In the genomic region with DNA sequence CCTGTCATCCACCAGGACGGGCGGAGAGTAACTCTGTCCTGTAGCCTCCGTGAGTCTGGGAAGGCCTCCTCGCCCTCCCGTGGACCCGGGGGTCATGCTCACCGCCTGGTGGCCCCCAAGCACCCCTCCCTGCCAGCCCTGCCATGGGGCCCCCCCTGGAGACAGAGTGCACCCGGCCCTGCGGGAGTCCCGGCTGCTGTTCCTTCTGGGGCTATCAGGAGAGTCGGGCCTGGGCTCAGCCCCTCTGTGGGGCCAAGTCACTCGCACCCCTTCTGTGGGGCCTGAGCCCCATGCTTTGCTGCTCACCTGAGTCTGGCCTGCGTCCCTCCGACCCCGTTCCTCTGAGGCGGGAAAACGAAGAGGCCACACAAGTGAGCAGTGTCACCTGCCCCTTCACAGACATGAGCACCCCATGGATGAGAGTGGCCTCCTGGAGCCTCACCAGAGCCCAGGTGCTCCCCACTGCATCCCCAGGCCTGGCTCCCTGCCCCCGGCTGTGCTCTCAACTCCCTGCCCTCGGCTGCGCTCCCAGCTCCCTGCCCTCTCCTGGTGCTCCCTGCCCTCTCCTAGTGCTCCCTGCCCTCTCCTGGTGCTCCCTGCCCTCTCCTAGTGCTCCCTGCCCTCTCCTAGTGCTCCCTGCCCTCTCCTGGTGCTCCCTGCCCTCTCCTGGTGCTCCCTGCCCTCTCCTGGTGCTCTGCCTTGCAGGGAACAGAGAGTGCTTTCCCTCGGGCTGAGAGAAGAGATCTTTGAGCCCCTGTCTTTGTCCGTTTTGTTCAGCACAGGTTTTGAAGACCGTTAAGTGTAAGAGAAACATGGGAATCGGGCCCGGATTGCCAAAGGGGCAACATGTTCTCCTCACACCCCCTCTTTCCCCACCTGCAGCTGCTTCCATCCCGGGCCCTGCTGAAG, we compare ENCODE assay signal across 23 cellular contexts. TPM values are rescaled to one million over a fixed set of nuclear protein-coding genes. Genes with fewer than 3 reads are reported as not detected.
DNase-seq lines count a peak whose midpoint lies in the region; ATAC-seq, FAIRE-seq and TF ChIP-seq lines count a peak whose summit lies in the region.
"Had no signal": no experiment of that assay in that cellular context is flagged by ENCODE, and none has a peak within 500 bp of the region (broad histone marks: within the 10 kb centered on the region; RNA-seq: fewer than 3 reads in every experiment).

No MANE protein-coding gene starts in this region.

- 43% methylated on average over 18 of the region's 26 CpGs for WGBS in HepG2 (ENCODE audit: low lambda C conversion rate)
- WGBS in right lobe of liver (ENCODE audit: insufficient coverage, low coverage, low lambda C conversion rate, missing lambda C conversion rate), result 56% methylated on average over 8 of the region's 26 CpGs
- WGBS in K562 (ENCODE audit: insufficient coverage, low coverage, missing lambda C conversion rate), result 4% methylated on average over 24 of the region's 26 CpGs

- CTCF ChIA-PET in HepG2 (lab: Yijun Ruan, JAX; ENCODE audit: low intra/inter-chr PET ratio, low total read pairs), result no interaction called here
- CTCF ChIA-PET in K562 (lab: Yijun Ruan, JAX; ENCODE audit: low intra/inter-chr PET ratio), result no interaction called here

- TF ChIP-seq EP300 in HepG2 (IDR thresholded peaks at IDR 0.05; ENCODE audit: low read depth in 2 of 2, low read length in 2 of 2) (no peak), HepG2 (CRISPR knock-in tag; IDR thresholded peaks at IDR 0.05; ENCODE audit: borderline replicate concordance) (no peak), K562 (IDR thresholded peaks at IDR 0.05; ENCODE audit: low read length) (no peak)

- H3K79me2 ChIP-seq in HepG2 (ENCODE audit: insufficient read depth, low read length) (no peaks in the 10 kb centered on the region), K562 (ENCODE audit: control insufficient read depth, insufficient read depth, low read length) (no peaks in the 10 kb centered on the region)

- no peak for FAIRE-seq in HepG2 (lab: Jason Lieb, UNC)
- FAIRE-seq in K562 (lab: Jason Lieb, UNC), result no peak
- no peak for FAIRE-seq in kidney (lab: Jason Lieb, UNC)
- FAIRE-seq: A549, GM12878, GM19239, H54 had no signal

- H3K4me3 Mint-ChIP-seq in progenitor cell of endocrine pancreas (ENCODE audit: low read depth), result no peak overlapping the region
- no peak overlapping the region for H3K4me3 Mint-ChIP-seq in natural killer cell treated with Interleukin-12 subunit alpha and Interleukin-12 subunit beta and Interleukin-15 and Interleukin-18, amount 100 ng/mL, for 72 hours
- H3K4me3 Mint-ChIP-seq: CD4-positive, alpha-beta memory T cell; GM23338 had no signal

- no peaks in the 10 kb centered on the region; a peak in 1 of 5 replicates for H3K36me3 ChIP-seq in HepG2 (replicated peaks in 1 of 2; ENCODE audit: control insufficient read depth in 1 of 2, insufficient read depth in 2 of 2, low read length in 2 of 2)
- H3K36me3 ChIP-seq in right lobe of liver, result no peaks in the 10 kb centered on the region
- no peaks in the 10 kb centered on the region for H3K36me3 ChIP-seq in K562 (ENCODE audit: control insufficient read depth, insufficient read depth, low read length)
- no peaks in the 10 kb centered on the region for H3K36me3 ChIP-seq in kidney (ENCODE audit: control insufficient read depth in 1 of 2, insufficient read depth in 2 of 2, low read length in 2 of 2)
- no peaks in the 10 kb centered on the region for H3K36me3 ChIP-seq in MG63
- H3K36me3 ChIP-seq: BE2C, HAP-1 had no signal

- POLR2A ChIA-PET in HepG2 (lab: Yijun Ruan, JAX) (no interaction called here), K562 (lab: Yijun Ruan, JAX) (interaction anchor here (0.7 kb wide), 1 partner anchor 116 kb away, joined by 4 read pairs; no protein-coding TSS in a partner anchor)

- ATAC-seq in HepG2 (no peak), right lobe of liver (no peak), K562 (no peak)
- ATAC-seq in natural killer cell treated with Interleukin-12 subunit alpha and Interleukin-12 subunit beta and Interleukin-15 and Interleukin-18, amount 100 ng/mL, for 72 hours, result no peak
- ATAC-seq: A549, GM12878, GM23338 had no signal

- H3K9ac ChIP-seq in HepG2 (ENCODE audit: insufficient read depth, low read depth, low read length), result no peak overlapping the region
- H3K9ac ChIP-seq in K562 (ENCODE audit: insufficient read depth in 1 of 2, low read depth in 2 of 2, low read length in 2 of 2), result no peak overlapping the region
- no peak overlapping the region for H3K9ac ChIP-seq in kidney (ENCODE audit: low read length in 2 of 2)

- DNase-seq in HepG2 (ENCODE audit: low spot score) (no peak), right lobe of liver (no peak), K562 (ENCODE audit: extremely low read depth in 1 of 4, low spot score in 3 of 4) (no peak), kidney (peak; percentile 63), progenitor cell of endocrine pancreas (ENCODE audit: low spot score, unreplicated experiment) (no peak), MG63 (no peak), DMS 273 (lab: John Stamatoyannopoulos, UW; ENCODE audit: unreplicated experiment) (no peak)
- DNase-seq in natural killer cell treated with Interleukin-12 subunit alpha and Interleukin-12 subunit beta and Interleukin-15 and Interleukin-18, amount 100 ng/mL, for 72 hours (ENCODE audit: low spot score), result no peak
- DNase-seq: 8988T; ACHN; AML-193; BE2C; Calu3; CD4-positive, alpha-beta memory T cell; DMS153; EL; GDM1 had no signal

- TF ChIP-seq RAD21 in HepG2 (CRISPR knock-in tag; IDR thresholded peaks at IDR 0.05) (no peak), K562 (CRISPR knock-in tag; conservative IDR thresholded peaks at IDR 0.05 in 1 of 2, IDR thresholded peaks at IDR 0.05 in 1 of 2) (no peak)

- H3K27ac ChIP-seq in HepG2 (ENCODE audit: extremely low read length, insufficient read depth, low read length) (no peak overlapping the region), right lobe of liver (peak overlapping the region in 1 of 3 donors; percentile 84), K562 (ENCODE audit: extremely low read depth, low read depth, low read length) (no peak overlapping the region), kidney (ENCODE audit: low read depth in 2 of 2, low read length in 2 of 2) (no peak overlapping the region)
- H3K27ac ChIP-seq: A549 had no signal

- peaks cover 20 to 83% of the 10 kb centered on the region in 2 experiments for H3K27me3 ChIP-seq in HepG2 (ENCODE audit: control insufficient read depth in 1 of 2, insufficient read depth in 2 of 2, low read length in 2 of 2)
- H3K27me3 ChIP-seq in right lobe of liver, result no peaks in the 10 kb centered on the region
- peaks cover 8 to 65% of the 10 kb centered on the region in 2 experiments; a peak in 4 of 5 replicates for H3K27me3 ChIP-seq in K562 (ENCODE audit: control insufficient read depth in 2 of 2, insufficient read depth in 2 of 2, low read length in 2 of 2)
- peaks cover 2% of the 10 kb centered on the region for H3K27me3 ChIP-seq in MG63

- peak overlapping the region; percentile 62 for H3K27ac Mint-ChIP-seq in progenitor cell of endocrine pancreas
- no peak overlapping the region for H3K27ac Mint-ChIP-seq in natural killer cell treated with Interleukin-12 subunit alpha and Interleukin-12 subunit beta and Interleukin-15 and Interleukin-18, amount 100 ng/mL, for 72 hours
- H3K27ac Mint-ChIP-seq: CD4-positive, alpha-beta memory T cell; GM23338 had no signal

- no peaks in the 10 kb centered on the region for H3K9me3 Mint-ChIP-seq in progenitor cell of endocrine pancreas (ENCODE audit: low read depth)
- no peaks in the 10 kb centered on the region for H3K9me3 Mint-ChIP-seq in natural killer cell treated with Interleukin-12 subunit alpha and Interleukin-12 subunit beta and Interleukin-15 and Interleukin-18, amount 100 ng/mL, for 72 hours
- H3K9me3 Mint-ChIP-seq: GM23338 had no signal

- peaks cover 10% of the 10 kb centered on the region for H3K27me3 Mint-ChIP-seq in progenitor cell of endocrine pancreas
- peaks cover 0 to 7% of the 10 kb centered on the region in 2 donors for H3K27me3 Mint-ChIP-seq in natural killer cell treated with Interleukin-12 subunit alpha and Interleukin-12 subunit beta and Interleukin-15 and Interleukin-18, amount 100 ng/mL, for 72 hours

- H3K4me2 ChIP-seq in HepG2 (ENCODE audit: low read depth, low read length) (no peak overlapping the region), K562 (ENCODE audit: insufficient read depth, low read length) (no peak overlapping the region)
- H3K4me2 ChIP-seq: A549, GM23338 had no signal

- no peaks in the 10 kb centered on the region for H3K36me3 Mint-ChIP-seq in progenitor cell of endocrine pancreas (ENCODE audit: insufficient read depth)
- H3K36me3 Mint-ChIP-seq in natural killer cell treated with Interleukin-12 subunit alpha and Interleukin-12 subunit beta and Interleukin-15 and Interleukin-18, amount 100 ng/mL, for 72 hours, result no peaks in the 10 kb centered on the region
- H3K36me3 Mint-ChIP-seq: CD4-positive, alpha-beta memory T cell had no signal

- H2AFZ ChIP-seq in HepG2 (ENCODE audit: low read length), result no peak overlapping the region
- H2AFZ ChIP-seq in K562 (ENCODE audit: low read depth, low read length), result no peak overlapping the region
- H2AFZ ChIP-seq: GM23338 had no signal

- in situ Hi-C loops in HepG2 (cut with HindIII; ENCODE audit: extremely low pct_ligation_motif_present, low pct_unique_long_range_greater_than_20kb) (no loop called here), K562 (cut with MboI) (no loop called here)

- intact Hi-C loops in HepG2 (cut with micrococcal nuclease; ENCODE audit: unreplicated experiment), result loop anchor here (2.0 kb wide), 1 partner anchor 29 kb away; no protein-coding TSS in a partner anchor
- intact Hi-C loops in right lobe of liver (cut with DNase I), result no loop called here
- intact Hi-C loops in K562 (cut with micrococcal nuclease), result no loop called here
- intact Hi-C loops in kidney (cut with DNase I), result no loop called here

- peaks cover 54% of the 10 kb centered on the region for H3K4me1 ChIP-seq in HepG2 (ENCODE audit: insufficient read depth, low read length)
- peaks cover 0 to 26% (median 9%) of the 10 kb centered on the region in 4 donors for H3K4me1 ChIP-seq in right lobe of liver
- peaks cover 0 to 19% of the 10 kb centered on the region in 2 experiments; a peak in 2 of 5 replicates for H3K4me1 ChIP-seq in K562 (replicated peaks in 1 of 2; ENCODE audit: control insufficient read depth in 2 of 2, insufficient read depth in 2 of 2, low read length in 2 of 2)
- peaks cover 0 to 2% of the 10 kb centered on the region in 2 donors for H3K4me1 ChIP-seq in kidney (ENCODE audit: control insufficient read depth in 1 of 2, insufficient read depth in 1 of 2, low read depth in 1 of 2, low read length in 2 of 2)
- H3K4me1 ChIP-seq: BE2C, HAP-1 had no signal

- H3K4me3 ChIP-seq in HepG2 (replicated peaks in 1 of 3; ENCODE audit: insufficient read depth in 1 of 3, low read depth in 2 of 3, low read length in 3 of 3) (no peak overlapping the region), right lobe of liver (peak overlapping the region in 1 of 3 donors; percentile 18), K562 (no peak overlapping the region), kidney (ENCODE audit: low read length in 2 of 2) (no peak overlapping the region), MG63 (no peak overlapping the region)
- H3K4me3 ChIP-seq: A549, GM12878, GM23338, HAP-1 had no signal

- H4K20me1 ChIP-seq in HepG2 (ENCODE audit: insufficient read depth, low read length), result peaks cover 18% of the 10 kb centered on the region; the same call in 1 of the 2 replicates
- H4K20me1 ChIP-seq in K562 (replicated peaks; ENCODE audit: control insufficient read depth, insufficient read depth, low read length), result no peaks in the 10 kb centered on the region; the same call in none of the 2 replicates

- BruUV-seq in HepG2 (replicated peaks; lab: Mats Ljungman, UMichigan), result no TSS peak
- no TSS peak for BruUV-seq in K562 (replicated peaks; lab: Mats Ljungman, UMichigan)

- H3K9me1 ChIP-seq in K562 (ENCODE audit: control insufficient read depth, insufficient read depth, low read length), result no peaks in the 10 kb centered on the region

- H3K9me3 ChIP-seq in HepG2 (ENCODE audit: low read length), result no peaks in the 10 kb centered on the region
- no peaks in the 10 kb centered on the region for H3K9me3 ChIP-seq in right lobe of liver
- no peaks in the 10 kb centered on the region for H3K9me3 ChIP-seq in K562 (replicated peaks; ENCODE audit: control insufficient read depth, insufficient read depth, low read depth, low read length)
- no peaks in the 10 kb centered on the region for H3K9me3 ChIP-seq in kidney (ENCODE audit: control insufficient read depth in 1 of 2, low read length in 2 of 2)
- no peaks in the 10 kb centered on the region for H3K9me3 ChIP-seq in MG63
- H3K9me3 ChIP-seq: A549, BE2C, HAP-1 had no signal

- no peak for TF ChIP-seq POLR2A in HepG2 (IDR thresholded peaks at IDR 0.05; ENCODE audit: insufficient read depth in 1 of 2, low read depth in 2 of 2, low read length in 2 of 2)
- no peak for TF ChIP-seq POLR2A in right lobe of liver (IDR thresholded peaks at IDR 0.05)
- no peak for TF ChIP-seq POLR2A in K562 (conservative IDR thresholded peaks at IDR 0.05)

- TF ChIP-seq CTCF in HepG2 (CRISPR knock-in tag; IDR thresholded peaks at IDR 0.05), result no peak
- no peak for TF ChIP-seq CTCF in right lobe of liver (IDR thresholded peaks at IDR 0.05)
- no peak for TF ChIP-seq CTCF in K562 (IDR thresholded peaks at IDR 0.05 in 2 of 3, conservative IDR thresholded peaks at IDR 0.05 in 1 of 3; ENCODE audit: insufficient read depth in 2 of 3, low read depth in 1 of 3, low read length in 3 of 3)
- no peak for TF ChIP-seq CTCF in kidney (IDR thresholded peaks at IDR 0.05; ENCODE audit: borderline replicate concordance, extremely low read depth, insufficient read depth)
- no peak for TF ChIP-seq CTCF in progenitor cell of endocrine pancreas (IDR thresholded peaks at IDR 0.05; ENCODE audit: unreplicated experiment)

- H3K4me1 Mint-ChIP-seq in progenitor cell of endocrine pancreas (ENCODE audit: low read depth), result peaks cover 8% of the 10 kb centered on the region
- no peaks in the 10 kb centered on the region for H3K4me1 Mint-ChIP-seq in natural killer cell treated with Interleukin-12 subunit alpha and Interleukin-12 subunit beta and Interleukin-15 and Interleukin-18, amount 100 ng/mL, for 72 hours (ENCODE audit: low read depth in 2 of 2)

RNA-seq across cellular contexts. Expression of a gene that starts 4.7 kb away (rescaled TPM):
- total RNA-seq in HepG2 (2016; rRNA removed; fragmentation: Illumina TruSeq; extraction: Trizol) (not detected in 2 replicates), right lobe of liver (100 to 1,000 TPM in 1 of 6 experiments, 10 to 100 TPM in 3, 1 to 10 TPM in 2; 4.6 to 165 (median 26.8) TPM), K562 (2014; rRNA removed) (not detected in 2 replicates), K562 (2014; rRNA removed; fragmentation: Illumina TruSeq; extraction: Trizol) (not detected in 2 replicates), K562 (2015; rRNA removed; fragmentation: Illumina TruSeq; extraction: Trizol) (not detected in 2 replicates), K562 (2021) (0.02 TPM in 1 of 2 replicates, not detected in the other), kidney (0.44 TPM), progenitor cell of endocrine pancreas (0.43 and 0.44 TPM in 2 replicates)
- not detected in 2 replicates for total RNA-seq in HepG2 (2016; cell fraction: cytosol; rRNA removed; fragmentation: Illumina TruSeq; extraction: Trizol; ENCODE audit: low read depth)
- not detected in 2 replicates for total RNA-seq in HepG2 (2016; cell fraction: insoluble cytoplasmic fraction; rRNA removed; fragmentation: Illumina TruSeq; extraction: Trizol)
- total RNA-seq in HepG2 (2016; cell fraction: membrane; rRNA removed; fragmentation: Illumina TruSeq; extraction: Trizol), result not detected in 2 replicates
- total RNA-seq in HepG2 (2016; cell fraction: nucleus; rRNA removed; fragmentation: Illumina TruSeq; extraction: Trizol), result not detected in 2 replicates
- polyA plus RNA-seq in HepG2 (2011; rRNA removed) (not detected in 2 replicates), K562 (2011; rRNA removed) (not detected in 2 replicates), K562 (2014; fragmentation: Illumina TruSeq; extraction: Trizol) (not detected in 2 replicates), K562 (2014; fragmentation: Nextera tagmentation; extraction: Ambion mirVana) (not detected), K562 (2014; rRNA removed) (not detected in 2 replicates), kidney (ENCODE audit: insufficient read depth, low read depth, low replicate concordance) (0.67 TPM)
- polyA plus RNA-seq in HepG2 (2011; cell fraction: cytosol; rRNA removed), result 0.06 TPM in 1 of 2 replicates, not detected in the other
- polyA plus RNA-seq in HepG2 (2011; cell fraction: nucleus; rRNA removed), result 0.10 and 0.14 TPM in 2 replicates
- 0.11 TPM in 1 of 2 replicates, not detected in the other for polyA plus RNA-seq in HepG2 (2012)
- not detected in 2 replicates for polyA plus RNA-seq in HepG2 (2016; cell fraction: cytosol; fragmentation: Illumina TruSeq; extraction: Trizol; ENCODE audit: low read depth)
- not detected in 2 replicates for polyA plus RNA-seq in HepG2 (2016; cell fraction: insoluble cytoplasmic fraction; fragmentation: Illumina TruSeq; extraction: Trizol; ENCODE audit: low read depth)
- polyA plus RNA-seq in HepG2 (2016; cell fraction: membrane; fragmentation: Illumina TruSeq; extraction: Trizol; ENCODE audit: low read depth), result not detected in 2 replicates
- polyA plus RNA-seq in HepG2 (2016; cell fraction: nucleus; fragmentation: Illumina TruSeq; extraction: Trizol; ENCODE audit: insufficient read depth, low read depth), result not detected in 2 replicates
- not detected in 2 replicates for polyA minus RNA-seq in HepG2 (2011; rRNA and poly(A)+ RNA removed; ENCODE audit: low replicate concordance)
- polyA minus RNA-seq in HepG2 (2011; cell fraction: cytosol; rRNA and poly(A)+ RNA removed), result not detected in 2 replicates
- not detected in 2 replicates for polyA minus RNA-seq in HepG2 (2011; cell fraction: nucleus; rRNA and poly(A)+ RNA removed)
- total RNA-seq in K562 (2011; cell fraction: chromatin; rRNA removed; ENCODE audit: low replicate concordance), result not detected in 2 replicates
- not detected in 2 replicates for total RNA-seq in K562 (2011; cell fraction: nucleolus; rRNA removed)
- total RNA-seq in K562 (2011; cell fraction: nucleoplasm; rRNA removed), result not detected in 2 replicates
- polyA plus RNA-seq in K562 (2011; cell fraction: cytosol; rRNA removed), result not detected in 2 replicates
- not detected in 2 replicates for polyA plus RNA-seq in K562 (2011; cell fraction: nucleus; rRNA removed)
- not detected in 2 replicates for polyA plus RNA-seq in K562 (2012)
- polyA minus RNA-seq in K562 (2011; rRNA and poly(A)+ RNA removed), result not detected in 2 replicates
- polyA minus RNA-seq in K562 (2011; cell fraction: cytosol; rRNA and poly(A)+ RNA removed), result not detected in 2 replicates
- not detected in 2 replicates for polyA minus RNA-seq in K562 (2011; cell fraction: nucleus; rRNA and poly(A)+ RNA removed)
- not detected in 2 replicates for total RNA-seq in MG63 (2014; rRNA removed; shearing (Covaris generic); ENCODE audit: low replicate concordance)
- not detected for total RNA-seq in natural killer cell treated with Interleukin-12 subunit alpha and Interleukin-12 subunit beta and Interleukin-15 and Interleukin-18, amount 100 ng/mL, for 72 hours
- total RNA-seq: Calu3; CD4-positive, alpha-beta memory T cell had no signal
- polyA plus RNA-seq: CD4-positive, alpha-beta memory T cell had no signal
